17 cellular contexts compared by ENCODE assay signal in genomic region chr16:89695875-89696597, GRCh38. TPM values are rescaled to one million over a fixed set of nuclear protein-coding genes. Genes with fewer than 3 reads are reported as not detected.
DNase-seq lines count a peak whose midpoint lies in the region; ATAC-seq and TF ChIP-seq lines count a peak whose summit lies in the region.
"Had no signal": no experiment of that assay in that cellular context is flagged by ENCODE, and none has a peak within 500 bp of the region (broad histone marks: within the 10 kb centered on the region; RNA-seq: fewer than 3 reads in every experiment).

No MANE protein-coding gene starts in this region.

- 95% methylated on average over 4 of the region's 21 CpGs; no CpG with 5 or more reads in 1 of the 2 experiments for WGBS in IMR-90 (ENCODE audit: extremely low coverage in 2 of 2, insufficient read length in 1 of 2), 2 experiments
- WGBS in hepatocyte (ENCODE audit: low lambda C conversion rate, missing lambda C conversion rate): 88% methylated on average over 18 of the region's 21 CpGs

- H3K4me1 Mint-ChIP-seq in activated naive CD4-positive, alpha-beta T cell treated with anti-CD3 and anti-CD28 coated beads for 36 hours (ENCODE audit: low read depth): peaks cover 12% of the 10 kb centered on the region

- in situ Hi-C loops in IMR-90 (cut with MboI; ENCODE audit: low sequenced_read_pairs): no loop called here

- H3K4ac ChIP-seq in IMR-90 (ENCODE audit: low read depth, low read length): no peak overlapping the region

- H3K27me3 Mint-ChIP-seq in activated naive CD4-positive, alpha-beta T cell treated with anti-CD3 and anti-CD28 coated beads for 36 hours (ENCODE audit: low read depth): no peaks in the 10 kb centered on the region
- H3K27me3 Mint-ChIP-seq: naive B cell had no signal

- DNase-seq in A673 (ENCODE audit: low spot score): no peak
- DNase-seq in IMR-90: no peak
- peak; percentile 10 for DNase-seq in hepatocyte (ENCODE audit: low spot score)
- no peak for DNase-seq in NCI-H1694 (lab: John Stamatoyannopoulos, UW)
- no peak for DNase-seq in activated naive CD4-positive, alpha-beta T cell treated with anti-CD3 and anti-CD28 coated beads for 36 hours
- no peak for DNase-seq in SKM-1 (lab: John Stamatoyannopoulos, UW; ENCODE audit: unreplicated experiment)
- DNase-seq: colonic mucosa, heart left ventricle, naive B cell, NCI-H2029 treated with DMSO at 0.1 percent for 48 hours, SHP77, T1000, tibial artery had no signal

- H2AK5ac ChIP-seq in IMR-90 (ENCODE audit: low read depth, low read length): no peak overlapping the region

- H2AFZ ChIP-seq in IMR-90 (replicated peaks; ENCODE audit: low read length, poor library complexity) (no peak overlapping the region), hepatocyte (no peak overlapping the region)

- CTCF ChIA-PET in A673 (lab: Charles Lee): no interaction called here
- CTCF ChIA-PET in IMR-90 (lab: Yijun Ruan, JAX): no interaction called here
- CTCF ChIA-PET in activated naive CD4-positive, alpha-beta T cell treated with anti-CD3 and anti-CD28 coated beads for 36 hours (lab: Charles Lee): interaction anchor here (1.7 kb wide), 1 partner anchor 10 kb away, joined by 4 read pairs; no protein-coding TSS in a partner anchor

- H3K56ac ChIP-seq in IMR-90 (ENCODE audit: extremely low read depth, insufficient read depth, low read length): no peak overlapping the region

- no peaks in the 10 kb centered on the region for H3K9me2 ChIP-seq in hepatocyte (replicated peaks; ENCODE audit: insufficient read depth)

- peaks cover 5 to 24% of the 10 kb centered on the region in 2 experiments; a peak in 2 of 4 replicates for H3K79me1 ChIP-seq in IMR-90 (ENCODE audit: low read depth in 1 of 2, low read length in 2 of 2)

- H2BK20ac ChIP-seq in IMR-90 (ENCODE audit: low read depth, low read length): no peak overlapping the region

- no peak overlapping the region for H2BK15ac ChIP-seq in IMR-90 (ENCODE audit: low read depth, low read length)

- H3K27ac ChIP-seq in A673 (ENCODE audit: low read depth, low read length, poor library complexity, severe bottlenecking): no peak overlapping the region
- H3K27ac ChIP-seq in IMR-90 (ENCODE audit: insufficient read depth, low read length): no peak overlapping the region
- no peak overlapping the region for H3K27ac ChIP-seq in hepatocyte
- H3K27ac ChIP-seq: colonic mucosa, esophagus muscularis mucosa, heart left ventricle, HL-60, left lung, tibial artery had no signal

- TF ChIP-seq POLR2A in IMR-90 (IDR thresholded peaks at IDR 0.05; ENCODE audit: low read depth, low read length): peak; percentile 13; the same call in 1 of the 2 replicates

- H2AK9ac ChIP-seq in IMR-90 (replicated peaks; ENCODE audit: low read depth, low read length, poor library complexity): peak overlapping the region; percentile 85

- H3K9me1 ChIP-seq in IMR-90 (ENCODE audit: insufficient read depth, low read length): no peaks in the 10 kb centered on the region

- H4K20me1 ChIP-seq in IMR-90 (ENCODE audit: insufficient read depth, low read length): peaks cover 32% of the 10 kb centered on the region
- peaks cover 9% of the 10 kb centered on the region for H4K20me1 ChIP-seq in hepatocyte (ENCODE audit: insufficient read depth, poor library complexity, severe bottlenecking)

- peaks cover 5% of the 10 kb centered on the region for H3K79me2 ChIP-seq in hepatocyte

- no peak overlapping the region for H4K5ac ChIP-seq in IMR-90 (ENCODE audit: low read depth, low read length)

- H3K4me3 ChIP-seq in A673 (ENCODE audit: low read depth, low read length, poor library complexity, severe bottlenecking) (no peak overlapping the region), IMR-90 (ENCODE audit: insufficient read depth, low read depth, low read length) (no peak overlapping the region), hepatocyte (no peak overlapping the region)
- H3K4me3 ChIP-seq: colonic mucosa, esophagus muscularis mucosa, heart left ventricle, left lung, tibial artery had no signal

- H3K4me2 ChIP-seq in IMR-90 (ENCODE audit: low read depth, low read length): no peak overlapping the region
- H3K4me2 ChIP-seq in hepatocyte: no peak overlapping the region

- H3K9ac ChIP-seq in IMR-90 (ENCODE audit: low read depth, low read length): no peak overlapping the region

- H4K91ac ChIP-seq in IMR-90 (ENCODE audit: insufficient read depth, low read depth, low read length): no peak overlapping the region

- no peaks in the 10 kb centered on the region for H3K9me3 ChIP-seq in A673 (ENCODE audit: low read depth, low read length, poor library complexity, severe bottlenecking)
- H3K9me3 ChIP-seq in IMR-90 (ENCODE audit: control insufficient read depth, insufficient read depth, low read length): no peaks in the 10 kb centered on the region
- no peaks in the 10 kb centered on the region for H3K9me3 ChIP-seq in hepatocyte (ENCODE audit: low read depth)
- H3K9me3 ChIP-seq: colonic mucosa, esophagus muscularis mucosa, heart left ventricle, left lung, tibial artery had no signal

- no peak overlapping the region for H4K8ac ChIP-seq in IMR-90 (ENCODE audit: low read depth in 2 of 2, low read length in 2 of 2)

- no peaks in the 10 kb centered on the region for H3K27me3 ChIP-seq in A673 (replicated peaks; ENCODE audit: insufficient read depth, low read depth, low read length, poor library complexity)
- H3K27me3 ChIP-seq in IMR-90 (ENCODE audit: control insufficient read depth, insufficient read depth, low read length): no peaks in the 10 kb centered on the region
- H3K27me3 ChIP-seq in hepatocyte: no peaks in the 10 kb centered on the region
- H3K27me3 ChIP-seq: colonic mucosa, esophagus muscularis mucosa, heart left ventricle, left lung, tibial artery had no signal

- no peak for ATAC-seq in IMR-90 (ENCODE audit: low read depth)
- ATAC-seq: activated T-cell treated with anti-CD3 and anti-CD28 coated beads, Interleukin-2, amount 50 U/mL, for 72 hours; heart left ventricle; left lung had no signal

- H3K4me1 ChIP-seq in A673 (ENCODE audit: insufficient read depth, low read length, poor library complexity, severe bottlenecking) (peaks cover 10% of the 10 kb centered on the region), IMR-90 (ENCODE audit: control insufficient read depth, insufficient read depth, low read length) (peaks cover 7% of the 10 kb centered on the region), hepatocyte (ENCODE audit: insufficient read depth) (peaks cover 10% of the 10 kb centered on the region)

- no peak overlapping the region for H3K23ac ChIP-seq in IMR-90 (ENCODE audit: low read depth, low read length)

- no peak overlapping the region for H3K14ac ChIP-seq in IMR-90 (replicated peaks; ENCODE audit: low read depth, low read length)

- TSS peak; percentile 37 for BruUV-seq in A673 (replicated peaks; lab: Mats Ljungman, UMichigan)
- BruUV-seq in IMR-90 (replicated peaks; lab: Mats Ljungman, UMichigan): no TSS peak

- dilution Hi-C loops in IMR-90 (cut with HindIII; ENCODE audit: low sequenced_read_pairs, unreplicated experiment): no loop called here

- no peak overlapping the region for H2BK5ac ChIP-seq in IMR-90 (ENCODE audit: low read depth, low read length, poor library complexity, severe bottlenecking)

- peaks cover 13% of the 10 kb centered on the region for H3K36me3 Mint-ChIP-seq in activated naive CD4-positive, alpha-beta T cell treated with anti-CD3 and anti-CD28 coated beads for 36 hours (ENCODE audit: low read depth)
- H3K36me3 Mint-ChIP-seq: naive B cell had no signal

- no peak for TF ChIP-seq CTCF in A673 (conservative IDR thresholded peaks at IDR 0.05; ENCODE audit: low read depth, low read length)
- no peak for TF ChIP-seq CTCF in IMR-90 (conservative IDR thresholded peaks at IDR 0.05; ENCODE audit: low read depth, low read length)
- no peak for TF ChIP-seq CTCF in hepatocyte (IDR thresholded peaks at IDR 0.05; ENCODE audit: poor library complexity)

- POLR2A ChIA-PET in A673 (lab: Charles Lee; ENCODE audit: low non-redundant PET): no interaction called here
- POLR2A ChIA-PET in IMR-90 (lab: Charles Lee; ENCODE audit: unreplicated experiment): no interaction called here

- H2BK120ac ChIP-seq in IMR-90 (ENCODE audit: low read depth, low read length): no peak overlapping the region

- no peaks in the 10 kb centered on the region for H3K9me3 Mint-ChIP-seq in activated naive CD4-positive, alpha-beta T cell treated with anti-CD3 and anti-CD28 coated beads for 36 hours
- H3K9me3 Mint-ChIP-seq: activated T-cell treated with anti-CD3 and anti-CD28 coated beads, Interleukin-2, amount 50 U/mL, for 72 hours; naive B cell had no signal

- no peak overlapping the region for H3K18ac ChIP-seq in IMR-90 (ENCODE audit: low read depth, low read length)

- H3K27ac Mint-ChIP-seq in activated naive CD4-positive, alpha-beta T cell treated with anti-CD3 and anti-CD28 coated beads for 36 hours: no peak overlapping the region
- H3K27ac Mint-ChIP-seq: activated T-cell treated with anti-CD3 and anti-CD28 coated beads, Interleukin-2, amount 50 U/mL, for 72 hours had no signal

- H3K36me3 ChIP-seq in A673 (ENCODE audit: insufficient read depth, low read length, poor library complexity, severe bottlenecking) (peaks cover 58% of the 10 kb centered on the region), IMR-90 (ENCODE audit: control insufficient read depth, insufficient read depth, low read length) (peaks cover 45% of the 10 kb centered on the region), hepatocyte (replicated peaks; ENCODE audit: insufficient read depth, low read depth) (no peaks in the 10 kb centered on the region)

- no peak for TF ChIP-seq RAD21 in IMR-90 (IDR thresholded peaks at IDR 0.05; ENCODE audit: low read length)

- no peak overlapping the region for H3K4me3 Mint-ChIP-seq in activated naive CD4-positive, alpha-beta T cell treated with anti-CD3 and anti-CD28 coated beads for 36 hours
- H3K4me3 Mint-ChIP-seq: activated T-cell treated with anti-CD3 and anti-CD28 coated beads, Interleukin-2, amount 50 U/mL, for 72 hours; naive B cell had no signal

- intact Hi-C loops in A673 (cut with micrococcal nuclease; ENCODE audit: unreplicated experiment): no loop called here
- intact Hi-C loops in IMR-90 (cut with micrococcal nuclease): no loop called here
- intact Hi-C loops in activated naive CD4-positive, alpha-beta T cell treated with anti-CD3 and anti-CD28 coated beads for 36 hours (cut with micrococcal nuclease): no loop called here

RNA-seq across cellular contexts. Expression of gene SPATA2L, which starts 5.5 kb away (rescaled TPM):
- total RNA-seq in A673 (2021) (15.8 and 19.1 TPM in 2 replicates), IMR-90 (2012; rRNA removed) (4.8 and 5.0 TPM in 2 replicates), hepatocyte (20.2 and 32.9 TPM in 2 replicates)
- polyA plus RNA-seq in IMR-90 (2012; rRNA removed) (6.9 and 8.8 TPM in 2 replicates), hepatocyte (23.6 and 25.0 TPM in 2 replicates)
- polyA plus RNA-seq in IMR-90 (2012; cell fraction: cytosol; rRNA removed): 11.7 and 14.7 TPM in 2 replicates
- 5.4 and 20.5 TPM in 2 replicates for polyA plus RNA-seq in IMR-90 (2012; cell fraction: nucleus; rRNA removed; ENCODE audit: low replicate concordance)
- total RNA-seq in activated naive CD4-positive, alpha-beta T cell treated with anti-CD3 and anti-CD28 coated beads for 36 hours: 1 to 10 TPM in 1 of 2 experiments, under 1 TPM in 1; 0.93 to 1.2 TPM

RNA-seq across cellular contexts. Expression of gene CDK10, which starts 9.5 kb away (rescaled TPM):
- total RNA-seq in A673 (2021): 98.0 and 104 TPM in 2 replicates
- total RNA-seq in IMR-90 (2012; rRNA removed): 18.6 and 19.5 TPM in 2 replicates
- 61.8 and 65.3 TPM in 2 replicates for polyA plus RNA-seq in IMR-90 (2012; rRNA removed)
- 36.5 and 41.9 TPM in 2 replicates for polyA plus RNA-seq in IMR-90 (2012; cell fraction: cytosol; rRNA removed)
- polyA plus RNA-seq in IMR-90 (2012; cell fraction: nucleus; rRNA removed; ENCODE audit: low replicate concordance): 292 and 559 TPM in 2 replicates
- total RNA-seq in hepatocyte: 60.1 and 70.4 TPM in 2 replicates
- 155 and 187 TPM in 2 replicates for polyA plus RNA-seq in hepatocyte
- 100 to 1,000 TPM; 128 to 158 TPM for total RNA-seq in activated naive CD4-positive, alpha-beta T cell treated with anti-CD3 and anti-CD28 coated beads for 36 hours

RNA-seq across cellular contexts. Expression of gene VPS9D1, which starts 24.7 kb away (rescaled TPM):
- total RNA-seq in A673 (2021) (3.4 and 5.6 TPM in 2 replicates), IMR-90 (2012; rRNA removed) (1.8 and 1.9 TPM in 2 replicates), hepatocyte (8.0 and 13.8 TPM in 2 replicates)
- polyA plus RNA-seq in IMR-90 (2012; rRNA removed) (20.3 and 27.0 TPM in 2 replicates), hepatocyte (25.5 and 30.2 TPM in 2 replicates)
- polyA plus RNA-seq in IMR-90 (2012; cell fraction: cytosol; rRNA removed): 11.0 and 11.5 TPM in 2 replicates
- polyA plus RNA-seq in IMR-90 (2012; cell fraction: nucleus; rRNA removed; ENCODE audit: low replicate concordance): 98.5 and 189 TPM in 2 replicates
- 1 to 10 TPM in 1 of 2 experiments, under 1 TPM in 1; 0.91 to 1.4 TPM for total RNA-seq in activated naive CD4-positive, alpha-beta T cell treated with anti-CD3 and anti-CD28 coated beads for 36 hours

RNA-seq across cellular contexts. Expression of gene ZNF276, which starts 25.3 kb away (rescaled TPM):
- total RNA-seq in A673 (2021) (37.2 and 37.3 TPM in 2 replicates), IMR-90 (2012; rRNA removed) (4.1 and 4.2 TPM in 2 replicates), hepatocyte (8.4 and 23.2 TPM in 2 replicates)
- polyA plus RNA-seq in IMR-90 (2012; rRNA removed) (18.6 and 19.1 TPM in 2 replicates), hepatocyte (15.0 and 18.3 TPM in 2 replicates)
- polyA plus RNA-seq in IMR-90 (2012; cell fraction: cytosol; rRNA removed): 4.2 and 9.3 TPM in 2 replicates
- 87.7 and 168 TPM in 2 replicates for polyA plus RNA-seq in IMR-90 (2012; cell fraction: nucleus; rRNA removed; ENCODE audit: low replicate concordance)
- 10 to 100 TPM; 19.8 to 25.3 TPM for total RNA-seq in activated naive CD4-positive, alpha-beta T cell treated with anti-CD3 and anti-CD28 coated beads for 36 hours

RNA-seq across cellular contexts. Expression of gene SPATA33, which starts 38.4 kb away (rescaled TPM):
- total RNA-seq in A673 (2021) (39.1 and 46.7 TPM in 2 replicates), IMR-90 (2012; rRNA removed) (0.90 and 1.1 TPM in 2 replicates), hepatocyte (3.6 and 4.4 TPM in 2 replicates)
- polyA plus RNA-seq in IMR-90 (2012; rRNA removed) (3.2 and 3.4 TPM in 2 replicates), hepatocyte (16.8 and 17.9 TPM in 2 replicates)
- 1.8 and 2.4 TPM in 2 replicates for polyA plus RNA-seq in IMR-90 (2012; cell fraction: cytosol; rRNA removed)
- 7.6 and 17.1 TPM in 2 replicates for polyA plus RNA-seq in IMR-90 (2012; cell fraction: nucleus; rRNA removed; ENCODE audit: low replicate concordance)
- 1 to 10 TPM; 6.5 to 7.0 TPM for total RNA-seq in activated naive CD4-positive, alpha-beta T cell treated with anti-CD3 and anti-CD28 coated beads for 36 hours
